18 cellular contexts compared by ENCODE assay signal in the genomic region with DNA sequence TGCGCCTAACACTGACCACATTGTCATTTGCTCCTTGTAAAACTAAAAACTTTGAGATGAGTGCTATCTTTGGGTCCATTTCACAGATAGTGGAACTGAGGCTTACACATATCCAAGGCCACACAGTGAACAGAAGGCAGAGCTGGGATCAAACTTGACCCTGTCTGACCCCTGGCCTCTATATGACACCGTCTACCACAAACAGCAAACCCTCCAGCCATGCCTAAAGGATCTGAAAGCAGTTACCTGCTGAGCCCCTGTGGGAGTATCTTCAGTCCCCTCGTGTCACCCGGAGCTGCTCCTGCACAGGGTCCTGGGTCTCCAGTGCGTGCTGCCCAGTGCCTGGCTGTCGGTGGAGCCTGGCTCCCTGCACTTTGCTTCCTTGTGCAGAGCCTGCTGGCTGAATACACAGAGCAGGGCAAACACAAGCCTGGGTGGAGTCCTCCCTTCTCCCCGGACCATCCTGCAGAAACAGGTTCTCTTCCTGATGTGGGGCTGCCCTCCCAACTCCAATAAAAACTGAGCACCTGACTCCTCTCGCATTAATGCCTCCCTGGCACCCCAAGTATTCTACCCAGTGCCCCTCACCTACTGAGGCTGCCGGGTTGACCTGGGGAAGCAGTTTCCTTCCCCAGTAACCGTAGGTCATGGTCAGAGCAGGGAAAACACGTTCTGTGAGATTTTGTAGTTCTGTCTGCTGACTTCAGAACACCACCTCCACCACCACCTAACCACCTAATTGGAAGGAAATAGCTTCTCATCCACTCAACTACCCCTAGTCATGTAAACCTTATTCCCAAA. TPM values are rescaled to one million over a fixed set of nuclear protein-coding genes. Genes with fewer than 3 reads are reported as not detected.
DNase-seq lines count a peak whose midpoint lies in the region; ATAC-seq and TF ChIP-seq lines count a peak whose summit lies in the region.
"Had no signal": no experiment of that assay in that cellular context is flagged by ENCODE, and none has a peak within 500 bp of the region (broad histone marks: within the 10 kb centered on the region; RNA-seq: fewer than 3 reads in every experiment).

A gene with protein sequence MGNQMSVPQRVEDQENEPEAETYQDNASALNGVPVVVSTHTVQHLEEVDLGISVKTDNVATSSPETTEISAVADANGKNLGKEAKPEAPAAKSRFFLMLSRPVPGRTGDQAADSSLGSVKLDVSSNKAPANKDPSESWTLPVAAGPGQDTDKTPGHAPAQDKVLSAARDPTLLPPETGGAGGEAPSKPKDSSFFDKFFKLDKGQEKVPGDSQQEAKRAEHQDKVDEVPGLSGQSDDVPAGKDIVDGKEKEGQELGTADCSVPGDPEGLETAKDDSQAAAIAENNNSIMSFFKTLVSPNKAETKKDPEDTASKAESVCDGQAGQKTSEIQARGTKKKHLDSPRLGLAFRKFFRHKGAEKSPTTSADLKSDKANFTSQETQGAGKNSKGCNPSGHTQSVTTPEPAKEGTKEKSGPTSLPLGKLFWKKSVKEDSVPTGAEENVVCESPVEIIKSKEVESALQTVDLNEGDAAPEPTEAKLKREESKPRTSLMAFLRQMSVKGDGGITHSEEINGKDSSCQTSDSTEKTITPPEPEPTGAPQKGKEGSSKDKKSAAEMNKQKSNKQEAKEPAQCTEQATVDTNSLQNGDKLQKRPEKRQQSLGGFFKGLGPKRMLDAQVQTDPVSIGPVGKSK (minus strand): TSS at position 408 of the 801 bp plus-strand sequence. CDS start 11,876 bp downstream, outside the sequence.

- H3K36me3 ChIP-seq in duodenal mucosa (ENCODE audit: control insufficient read depth in 1 of 2, insufficient read depth in 2 of 2, low read length in 2 of 2) (no peaks in the 10 kb centered on the region), osteoblast (ENCODE audit: insufficient read depth, low read length) (no peaks in the 10 kb centered on the region)

- peaks cover 27 to 30% of the 10 kb centered on the region in 2 donors for H3K4me1 ChIP-seq in duodenal mucosa (ENCODE audit: control insufficient read depth in 1 of 2, insufficient read depth in 2 of 2, low read length in 2 of 2)
- no peaks in the 10 kb centered on the region for H3K4me1 ChIP-seq in osteoblast (ENCODE audit: insufficient read depth, low read length)

- peak; percentile 97 for DNase-seq in HT-29 (ENCODE audit: low spot score)
- peak; percentile 43 for DNase-seq in osteoblast (ENCODE audit: insufficient read length, low spot score, missing footprints)
- no peak for DNase-seq in NCI-H2171 (lab: John Stamatoyannopoulos, UW)
- DNase-seq in activated CD4-positive, alpha-beta T cell treated with anti-CD3 and anti-CD28 coated beads for 1 hour: no peak
- no peak for DNase-seq in activated CD4-positive, alpha-beta T cell treated with anti-CD3 and anti-CD28 coated beads, Interleukin-2, amount 50 U/mL, for 1 hour
- DNase-seq: activated CD4-positive, alpha-beta T cell treated with anti-CD3 and anti-CD28 coated beads, Interleukin-2, amount 50 U/mL, for 4 hours; activated T-cell treated with anti-CD3 and anti-CD28 coated beads, Interleukin-2, amount 50 U/mL, for 4 hours; effector CD8-positive, alpha-beta T cell; kidney glomerular epithelial cell; NCI-H1694; stimulated activated CD4-positive, alpha-beta T cell treated with anti-CD3 and anti-CD28 coated beads, Interleukin-12 subunit alpha, Interleukin-12 subunit beta, amount 100 ng/mL, for 4 hours; stimulated activated naive CD8-positive, alpha-beta T cell treated with anti-CD3 and anti-CD28 coated beads, Interleukin-15, Interleukin-2, amounts not matched to agents 100 U/mL and 50 U/mL, for 24 hours had no signal

- no peaks in the 10 kb centered on the region for H3K27me3 ChIP-seq in duodenal mucosa (ENCODE audit: control insufficient read depth in 1 of 2, insufficient read depth in 2 of 2, low read length in 2 of 2)
- peaks cover 2% of the 10 kb centered on the region for H3K27me3 ChIP-seq in osteoblast (ENCODE audit: insufficient read depth, low read length)

- TF ChIP-seq CTCF in 22Rv1 (IDR thresholded peaks at IDR 0.05) (no peak), osteoblast (IDR thresholded peaks at IDR 0.05; ENCODE audit: extremely low read depth, low read depth, low read length) (no peak)

- H3K27ac ChIP-seq in 22Rv1: peak within 1 kb of the TSS; percentile 51
- H3K27ac ChIP-seq in duodenal mucosa (ENCODE audit: low read depth, low read length): peak within 1 kb of the TSS; percentile 15
- H3K27ac ChIP-seq in osteoblast (ENCODE audit: low read depth, low read length): no peak within 1 kb of the TSS

- H3K9me3 ChIP-seq in duodenal mucosa (ENCODE audit: control insufficient read depth in 1 of 2, low read length in 2 of 2): no peaks in the 10 kb centered on the region
- H3K9me3 ChIP-seq in osteoblast (ENCODE audit: low read depth, low read length): no peaks in the 10 kb centered on the region

- H3K79me2 ChIP-seq in osteoblast (ENCODE audit: insufficient read depth, low read length): no peaks in the 10 kb centered on the region

- peak within 1 kb of the TSS in 1 of 2 donors; percentile 22 for H3K9ac ChIP-seq in duodenal mucosa (ENCODE audit: low read depth in 1 of 2, low read length in 2 of 2)

- H3K4me3 ChIP-seq in duodenal mucosa (ENCODE audit: low read depth in 1 of 2, low read length in 2 of 2): peak within 1 kb of the TSS; percentile 17 to 50
- H3K4me3 ChIP-seq in osteoblast (ENCODE audit: insufficient read depth, low read length): no peak within 1 kb of the TSS
- H3K4me3 ChIP-seq: GM12878 had no signal

- no peak for ATAC-seq in GM18867 (IDR thresholded peaks at IDR 0.05; ENCODE audit: unreplicated experiment)
- ATAC-seq: activated naive CD4-positive, alpha-beta T cell treated with anti-CD3 and anti-CD28 coated beads, Interleukin-2, amount 50 U/mL, for 72 hours; activated T-cell treated with anti-CD3 and anti-CD28 coated beads, Interleukin-2, amount 50 U/mL, for 4 hours; GM12878; stimulated activated naive CD8-positive, alpha-beta T cell treated with anti-CD3 and anti-CD28 coated beads, Interleukin-15, Interleukin-2, amounts not matched to agents 100 U/mL and 50 U/mL, for 24 hours had no signal

- H4K20me1 ChIP-seq in osteoblast (ENCODE audit: insufficient read depth, low read length): no peaks in the 10 kb centered on the region

- no peak within 1 kb of the TSS for H2AFZ ChIP-seq in osteoblast (ENCODE audit: low read length)

- no peak within 1 kb of the TSS for H3K4me2 ChIP-seq in osteoblast (ENCODE audit: insufficient read depth, low read length)

RNA-seq across cellular contexts. Expression of the gene that starts here (rescaled TPM):
- total RNA-seq in HT-29 (2014; rRNA removed; shearing (Covaris generic)): 39.5 and 42.4 TPM in 2 replicates
- total RNA-seq in osteoblast: under 0.01 TPM in 1 of 2 replicates, not detected in the other
- total RNA-seq: activated naive CD4-positive, alpha-beta T cell treated with anti-CD3 and anti-CD28 coated beads, Interleukin-2, amount 50 U/mL, for 72 hours; NCI-H460 had no signal

Comparison
In these comparisons a context has a peak if more than half of its experiments do, and no peak if none do; other contexts are left out.
1. RNA of the gene that starts here (total RNA-seq): 39.5 to 42.4 TPM in HT-29; under 0.01 TPM in osteoblast; every median in the first group is over 10 times any median in the second.
2. Peak in DNase-seq in osteoblast; RNA of the gene not detected or under 1 TPM.